Comparison of ENCODE assay signal across 18 cellular contexts in the genomic region with DNA sequence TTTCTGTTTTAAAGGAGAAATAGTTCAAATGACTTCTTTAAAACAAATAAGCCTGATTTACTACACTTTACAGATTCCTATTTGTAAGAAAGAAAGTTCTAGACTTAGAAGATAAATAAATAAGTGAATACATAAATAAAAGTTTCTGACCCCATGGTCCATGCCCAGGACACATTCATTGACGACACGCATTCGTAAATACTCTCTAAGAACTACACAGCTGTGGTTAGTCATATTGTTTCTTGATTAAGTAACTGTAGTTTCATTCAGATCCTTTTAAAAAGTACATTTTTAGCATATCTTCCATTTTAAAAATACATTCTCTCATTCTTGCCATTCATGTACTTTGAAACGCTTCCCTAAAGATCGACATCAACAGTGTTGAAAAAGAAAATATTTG.
"Had no signal": no experiment of that assay in that cellular context is flagged by ENCODE, and none has a peak within 500 bp of the region (broad histone marks: within the 10 kb centered on the region; RNA-seq: fewer than 3 reads in every experiment).

No MANE protein-coding gene starts in this region.

- ATAC-seq: heart left ventricle, left colon, sciatic nerve, WTC11 had no signal

- H3K27ac ChIP-seq: ascending aorta, cardiac muscle cell, testis, uterus had no signal

- H3K4me1 ChIP-seq: uterus had no signal

- H3K27me3 ChIP-seq: adrenal gland, ascending aorta, cardiac muscle cell, heart left ventricle, testis, uterus had no signal

- H3K27ac Mint-ChIP-seq: activated naive CD8-positive, alpha-beta T cell; memory B cell; WTC11 had no signal

- H3K9me3 ChIP-seq: adrenal gland, ascending aorta, testis, uterus had no signal

- H3K36me3 ChIP-seq: adrenal gland, ascending aorta, cardiac muscle cell, heart left ventricle, uterus had no signal

- H3K36me3 Mint-ChIP-seq: activated naive CD8-positive, alpha-beta T cell; memory B cell had no signal

- H3K9me3 Mint-ChIP-seq: memory B cell had no signal

- DNase-seq: activated T-cell treated with anti-CD3 and anti-CD28 coated beads, Interleukin-2, amount 50 U/mL, for 1 hour; adrenal gland; effector memory CD4-positive, alpha-beta T cell; heart left ventricle; left colon; nucleus accumbens; posterior cingulate gyrus; stimulated activated CD4-positive, alpha-beta T cell treated with anti-CD3 and anti-CD28 coated beads, Interleukin-2, amount 100 ng/mL, for 48 hours; stimulated activated naive CD4-positive, alpha-beta T cell; T-helper 9 cell; testis; uterus had no signal

- H3K4me3 ChIP-seq: adrenal gland, ascending aorta, cardiac muscle cell, heart left ventricle, testis, uterus had no signal
